ENCODE assay signal across 1 cellular context in the genomic region with DNA sequence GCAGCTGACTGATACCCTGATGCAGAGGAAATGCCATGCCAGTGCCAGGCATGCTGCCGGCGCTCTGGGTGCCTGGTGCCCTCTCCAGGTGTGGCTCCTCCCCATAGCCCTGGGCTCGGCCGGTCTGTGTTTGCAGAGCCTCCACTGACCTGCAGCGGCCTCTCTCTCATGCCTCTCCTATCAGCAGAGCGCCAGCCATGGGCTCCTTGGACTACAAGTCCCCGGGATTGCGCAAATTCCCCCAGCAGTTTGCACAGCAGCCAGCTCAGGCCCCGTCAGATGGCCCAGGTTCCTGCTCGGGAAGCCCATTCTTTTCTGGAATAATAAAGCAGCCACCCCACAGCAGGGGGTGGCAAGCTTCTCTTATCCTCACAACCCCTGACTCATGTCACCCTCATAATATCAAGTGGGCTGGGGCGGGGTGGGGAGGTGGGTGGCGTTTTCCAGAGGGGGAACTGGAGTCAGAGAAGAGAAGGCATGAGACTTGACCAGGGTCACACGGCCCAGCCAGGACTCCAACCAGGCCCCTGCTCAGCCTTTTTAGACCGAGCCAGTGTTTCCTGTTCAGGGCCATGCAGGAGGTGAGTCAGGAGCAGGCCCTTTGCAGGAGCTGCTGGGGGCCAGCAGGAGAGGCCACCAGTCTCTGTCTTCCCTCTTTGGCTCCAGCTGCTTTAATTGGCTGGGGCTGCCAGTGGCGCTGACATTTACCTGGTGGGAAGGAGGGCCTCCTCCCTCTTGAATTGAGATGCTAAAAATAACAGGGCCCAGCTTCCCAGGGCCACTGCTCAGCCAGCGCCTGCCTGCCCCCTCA.
TF ChIP-seq lines count a peak whose summit lies in the region.

No MANE protein-coding gene starts in this region.

TF ChIP-seq in K562, 482 proteins besides CTCF, POLR2A, EP300 and RAD21 (continued from another document):
- TF ChIP-seq, protein P1, sequence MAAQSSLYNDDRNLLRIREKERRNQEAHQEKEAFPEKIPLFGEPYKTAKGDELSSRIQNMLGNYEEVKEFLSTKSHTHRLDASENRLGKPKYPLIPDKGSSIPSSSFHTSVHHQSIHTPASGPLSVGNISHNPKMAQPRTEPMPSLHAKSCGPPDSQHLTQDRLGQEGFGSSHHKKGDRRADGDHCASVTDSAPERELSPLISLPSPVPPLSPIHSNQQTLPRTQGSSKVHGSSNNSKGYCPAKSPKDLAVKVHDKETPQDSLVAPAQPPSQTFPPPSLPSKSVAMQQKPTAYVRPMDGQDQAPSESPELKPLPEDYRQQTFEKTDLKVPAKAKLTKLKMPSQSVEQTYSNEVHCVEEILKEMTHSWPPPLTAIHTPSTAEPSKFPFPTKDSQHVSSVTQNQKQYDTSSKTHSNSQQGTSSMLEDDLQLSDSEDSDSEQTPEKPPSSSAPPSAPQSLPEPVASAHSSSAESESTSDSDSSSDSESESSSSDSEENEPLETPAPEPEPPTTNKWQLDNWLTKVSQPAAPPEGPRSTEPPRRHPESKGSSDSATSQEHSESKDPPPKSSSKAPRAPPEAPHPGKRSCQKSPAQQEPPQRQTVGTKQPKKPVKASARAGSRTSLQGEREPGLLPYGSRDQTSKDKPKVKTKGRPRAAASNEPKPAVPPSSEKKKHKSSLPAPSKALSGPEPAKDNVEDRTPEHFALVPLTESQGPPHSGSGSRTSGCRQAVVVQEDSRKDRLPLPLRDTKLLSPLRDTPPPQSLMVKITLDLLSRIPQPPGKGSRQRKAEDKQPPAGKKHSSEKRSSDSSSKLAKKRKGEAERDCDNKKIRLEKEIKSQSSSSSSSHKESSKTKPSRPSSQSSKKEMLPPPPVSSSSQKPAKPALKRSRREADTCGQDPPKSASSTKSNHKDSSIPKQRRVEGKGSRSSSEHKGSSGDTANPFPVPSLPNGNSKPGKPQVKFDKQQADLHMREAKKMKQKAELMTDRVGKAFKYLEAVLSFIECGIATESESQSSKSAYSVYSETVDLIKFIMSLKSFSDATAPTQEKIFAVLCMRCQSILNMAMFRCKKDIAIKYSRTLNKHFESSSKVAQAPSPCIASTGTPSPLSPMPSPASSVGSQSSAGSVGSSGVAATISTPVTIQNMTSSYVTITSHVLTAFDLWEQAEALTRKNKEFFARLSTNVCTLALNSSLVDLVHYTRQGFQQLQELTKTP (IDR thresholded peaks at IDR 0.05; ENCODE audit: low read depth in 1 of 2, partially characterized antibody in 2 of 2): no peak
- TF ChIP-seq DLX4 (CRISPR knock-in tag; IDR thresholded peaks at IDR 0.05) (no peak), ZNF830 (CRISPR knock-in tag; IDR thresholded peaks at IDR 0.05) (0 out of 2 replicates have a peak, but pooled peaks have one; percentile 19), FOXA1 (IDR thresholded peaks at IDR 0.05; ENCODE audit: borderline replicate concordance) (no peak), CEBPB (tag; IDR thresholded peaks at IDR 0.05) (peak; percentile 100), STAG1 (CRISPR knock-in tag; IDR thresholded peaks at IDR 0.05; ENCODE audit: borderline replicate concordance) (0 out of 2 replicates have a peak, but pooled peaks have one; percentile 2), IRF9 (tag; IDR thresholded peaks at IDR 0.05) (peak; percentile 83)
